ENCODE assay signal across 13 cellular contexts in the genomic region with DNA sequence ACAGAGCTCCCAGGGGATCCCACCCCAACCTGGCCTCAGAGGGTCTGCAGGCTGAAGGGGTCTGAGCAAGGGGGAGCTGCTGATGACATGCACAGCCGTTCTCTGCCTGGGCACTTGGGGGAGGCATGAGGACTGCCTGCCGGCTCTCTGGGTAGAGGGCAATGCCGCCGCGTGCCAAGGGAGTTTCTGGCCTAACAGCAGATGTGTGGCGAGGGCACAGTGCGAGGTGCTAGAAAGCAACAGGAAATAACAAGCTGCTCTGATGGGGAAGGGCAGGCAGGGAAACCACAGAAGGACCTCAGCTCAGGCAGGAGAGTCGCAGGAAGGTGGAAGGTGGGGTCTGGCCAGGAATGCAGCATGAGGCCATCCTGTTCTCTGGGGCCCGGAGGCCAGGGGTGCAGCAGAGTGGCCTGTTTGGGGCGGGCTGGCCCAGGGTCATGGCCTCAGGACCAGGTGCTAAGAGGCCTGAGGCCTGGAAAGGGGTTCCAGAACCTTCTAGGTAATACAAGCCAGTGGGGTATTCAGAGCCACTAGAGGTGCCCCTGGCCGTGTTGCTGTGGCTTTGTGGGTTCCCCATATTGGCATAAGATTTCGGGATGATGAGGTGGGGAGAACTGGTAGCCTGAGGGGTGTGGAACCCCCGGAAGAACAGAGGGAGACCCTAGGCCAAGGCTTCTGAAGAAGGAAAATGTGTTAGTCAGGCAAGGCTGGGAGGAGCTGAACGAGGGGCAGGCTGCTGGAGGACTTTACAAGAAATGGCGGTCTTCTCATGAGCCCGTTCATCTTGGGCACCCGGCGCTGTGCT. TPM values are rescaled to one million over a fixed set of nuclear protein-coding genes. Genes with fewer than 3 reads are reported as not detected.
DNase-seq lines count a peak whose midpoint lies in the region; ATAC-seq, FAIRE-seq and TF ChIP-seq lines count a peak whose summit lies in the region.
"Had no signal": no experiment of that assay in that cellular context is flagged by ENCODE, and none has a peak within 500 bp of the region (broad histone marks: within the 10 kb centered on the region; RNA-seq: fewer than 3 reads in every experiment).

No MANE protein-coding gene starts in this region.

- H2AK5ac ChIP-seq in neuronal stem cell (ENCODE audit: low read depth, low read length), result no peak overlapping the region

- H3K4ac ChIP-seq in neuronal stem cell (ENCODE audit: low read length), result no peak overlapping the region

- H2BK12ac ChIP-seq in neuronal stem cell (ENCODE audit: low read length), result no peak overlapping the region

- no peak overlapping the region for H4K8ac ChIP-seq in neuronal stem cell (ENCODE audit: low read depth, low read length)

- TF ChIP-seq POLR2A in HepG2 (IDR thresholded peaks at IDR 0.05; ENCODE audit: insufficient read depth in 1 of 2, low read depth in 2 of 2, low read length in 2 of 2), result no peak

- H3K27ac ChIP-seq in SJSA1 (peak overlapping the region; percentile 62), neuronal stem cell (replicated peaks; ENCODE audit: low read length) (peak overlapping the region; percentile 23), HepG2 (ENCODE audit: extremely low read length, insufficient read depth, low read length) (no peak overlapping the region)
- H3K27ac ChIP-seq: hepatocyte, thoracic aorta had no signal

- intact Hi-C loops in HepG2 (cut with micrococcal nuclease; ENCODE audit: unreplicated experiment), result no loop called here

- peaks cover 10% of the 10 kb centered on the region for H3K9me3 ChIP-seq in SJSA1 (replicated peaks)
- H3K9me3 ChIP-seq in neuronal stem cell (replicated peaks in 1 of 2; ENCODE audit: control insufficient read depth in 2 of 2, insufficient read depth in 1 of 2, low read depth in 1 of 2, low read length in 2 of 2), result peaks cover 14 to 26% of the 10 kb centered on the region in 2 donors
- H3K9me3 ChIP-seq in HepG2 (ENCODE audit: low read length), result peaks cover 5% of the 10 kb centered on the region; the same call in 1 of the 2 replicates

- POLR2A ChIA-PET in HepG2 (lab: Yijun Ruan, JAX), result no interaction called here

- TF ChIP-seq EP300 in HepG2 (IDR thresholded peaks at IDR 0.05; ENCODE audit: low read depth in 2 of 2, low read length in 2 of 2) (no peak), HepG2 (CRISPR knock-in tag; IDR thresholded peaks at IDR 0.05; ENCODE audit: borderline replicate concordance) (no peak)

- H3K9ac ChIP-seq in neuronal stem cell (ENCODE audit: low read depth, low read length, poor library complexity) (peak overlapping the region; percentile 63), HepG2 (ENCODE audit: insufficient read depth, low read depth, low read length) (no peak overlapping the region)

- no peaks in the 10 kb centered on the region for H3K36me3 Mint-ChIP-seq in activated CD8-positive, alpha-beta memory T cell treated with anti-CD3 and anti-CD28 coated beads, Interleukin-2, amount 10 ng/mL, durations not matched to agents 7 days and 5 days

- H3K9me3 Mint-ChIP-seq in activated CD8-positive, alpha-beta memory T cell treated with anti-CD3 and anti-CD28 coated beads, Interleukin-2, amount 10 ng/mL, durations not matched to agents 7 days and 5 days (ENCODE audit: low read depth), result no peaks in the 10 kb centered on the region

- in situ Hi-C loops in HepG2 (cut with HindIII; ENCODE audit: extremely low pct_ligation_motif_present, low pct_unique_long_range_greater_than_20kb), result no loop called here

- H3K4me3 ChIP-seq in SJSA1 (no peak overlapping the region), neuronal stem cell (ENCODE audit: low read length in 2 of 2) (peak overlapping the region in 1 of 2 donors; percentile 27), HepG2 (replicated peaks in 1 of 3; ENCODE audit: insufficient read depth in 1 of 3, low read depth in 2 of 3, low read length in 3 of 3) (no peak overlapping the region)
- H3K4me3 ChIP-seq: hepatocyte, thoracic aorta had no signal

- no TSS peak for BruUV-seq in HepG2 (replicated peaks; lab: Mats Ljungman, UMichigan)

- no peak overlapping the region for H4K91ac ChIP-seq in neuronal stem cell (ENCODE audit: low read depth, low read length, poor library complexity)

- FAIRE-seq in HepG2 (lab: Jason Lieb, UNC), result no peak
- FAIRE-seq: endometrium had no signal

- H3K27me3 ChIP-seq in SJSA1 (replicated peaks) (no peaks in the 10 kb centered on the region), neuronal stem cell (ENCODE audit: control insufficient read depth in 3 of 3, insufficient read depth in 3 of 3, low read depth in 1 of 3, low read length in 3 of 3) (no peaks in the 10 kb centered on the region), HepG2 (ENCODE audit: control insufficient read depth in 1 of 2, insufficient read depth in 2 of 2, low read length in 2 of 2) (peaks cover 2 to 15% of the 10 kb centered on the region in 2 experiments; a peak in 4 of 5 replicates)
- H3K27me3 ChIP-seq: hepatocyte had no signal

- TF ChIP-seq RAD21 in HepG2 (CRISPR knock-in tag; IDR thresholded peaks at IDR 0.05), result no peak

- ATAC-seq in activated CD8-positive, alpha-beta memory T cell treated with anti-CD3 and anti-CD28 coated beads, Interleukin-2, amount 10 ng/mL, durations not matched to agents 7 days and 5 days, result peak; percentile 56
- ATAC-seq in GM21515 (IDR thresholded peaks at IDR 0.05; ENCODE audit: unreplicated experiment) (no peak), HepG2 (no peak), HG02678 (IDR thresholded peaks at IDR 0.05; ENCODE audit: unreplicated experiment) (no peak)

- H3K18ac ChIP-seq in neuronal stem cell (ENCODE audit: low read length), result peak overlapping the region; percentile 77

- peak; percentile 48 for DNase-seq in activated CD8-positive, alpha-beta memory T cell treated with anti-CD3 and anti-CD28 coated beads, Interleukin-2, amount 10 ng/mL, durations not matched to agents 7 days and 5 days
- no peak for DNase-seq in activated CD8-positive, alpha-beta memory T cell treated with anti-CD3 and anti-CD28 coated beads for 24 hours
- DNase-seq in SJSA1 (ENCODE audit: low read depth in 1 of 2, low spot score in 2 of 2) (no peak), neuronal stem cell (ENCODE audit: low spot score) (no peak), HepG2 (ENCODE audit: low spot score) (no peak)
- DNase-seq in central memory CD4-positive, alpha-beta T cell, result peak; percentile 36
- DNase-seq: NCI-H226 had no signal

- peaks cover 53% of the 10 kb centered on the region for H3K79me1 ChIP-seq in neuronal stem cell (ENCODE audit: low read depth, low read length)

- no peak for TF ChIP-seq CTCF in HepG2 (CRISPR knock-in tag; IDR thresholded peaks at IDR 0.05)

- H3K4me3 Mint-ChIP-seq in activated CD8-positive, alpha-beta memory T cell treated with anti-CD3 and anti-CD28 coated beads, Interleukin-2, amount 10 ng/mL, durations not matched to agents 7 days and 5 days, result no peak overlapping the region
- H3K4me3 Mint-ChIP-seq: mesothelial cell of epicardium had no signal

- peaks cover 8% of the 10 kb centered on the region for H3K4me1 Mint-ChIP-seq in activated CD8-positive, alpha-beta memory T cell treated with anti-CD3 and anti-CD28 coated beads, Interleukin-2, amount 10 ng/mL, durations not matched to agents 7 days and 5 days

- H2BK5ac ChIP-seq in neuronal stem cell (ENCODE audit: low read length), result no peak overlapping the region

- WGBS in neuronal stem cell (ENCODE audit: extremely low coverage in 2 of 2, insufficient read length in 2 of 2, insufficient replicate concordance in 1 of 2), 2 donors, result no CpG with 5 or more reads among the region's 18 CpGs
- WGBS in HepG2 (ENCODE audit: low lambda C conversion rate), result 61% methylated on average over 15 of the region's 18 CpGs

- CTCF ChIA-PET in activated CD8-positive, alpha-beta memory T cell treated with anti-CD3 and anti-CD28 coated beads, Interleukin-2, amount 10 ng/mL, durations not matched to agents 7 days and 5 days (lab: Charles Lee), result interaction anchor here (1.0 to 3.0 kb wide), 4 partner anchors 11 to 40 kb away, joined by 3 to 10 read pairs (median 4); no protein-coding TSS in a partner anchor
- CTCF ChIA-PET in HepG2 (lab: Yijun Ruan, JAX; ENCODE audit: low intra/inter-chr PET ratio, low total read pairs), result no interaction called here

- peaks cover 30% of the 10 kb centered on the region for H3K4me1 ChIP-seq in SJSA1 (replicated peaks)
- H3K4me1 ChIP-seq in neuronal stem cell (ENCODE audit: control insufficient read depth in 2 of 2, insufficient read depth in 1 of 2, low read depth in 1 of 2, low read length in 2 of 2), result peaks cover 0 to 8% of the 10 kb centered on the region in 2 donors
- H3K4me1 ChIP-seq in HepG2 (ENCODE audit: insufficient read depth, low read length), result no peaks in the 10 kb centered on the region

- H2AFZ ChIP-seq in neuronal stem cell (ENCODE audit: low read length), result no peak overlapping the region
- H2AFZ ChIP-seq in HepG2 (ENCODE audit: low read length), result no peak overlapping the region
- H2AFZ ChIP-seq: hepatocyte had no signal

- H3K79me2 ChIP-seq in HepG2 (ENCODE audit: insufficient read depth, low read length), result no peaks in the 10 kb centered on the region
- H3K79me2 ChIP-seq: hepatocyte had no signal

- no peak overlapping the region for H3K27ac Mint-ChIP-seq in activated CD8-positive, alpha-beta memory T cell treated with anti-CD3 and anti-CD28 coated beads, Interleukin-2, amount 10 ng/mL, durations not matched to agents 7 days and 5 days
- H3K27ac Mint-ChIP-seq: mesothelial cell of epicardium had no signal

- H3K27me3 Mint-ChIP-seq in activated CD8-positive, alpha-beta memory T cell treated with anti-CD3 and anti-CD28 coated beads, Interleukin-2, amount 10 ng/mL, durations not matched to agents 7 days and 5 days, result no peaks in the 10 kb centered on the region

- peak overlapping the region; percentile 47 for H3K14ac ChIP-seq in neuronal stem cell (ENCODE audit: low read length)

- H2BK120ac ChIP-seq in neuronal stem cell (ENCODE audit: low read depth, low read length), result no peak overlapping the region

- no peaks in the 10 kb centered on the region for H4K20me1 ChIP-seq in HepG2 (ENCODE audit: insufficient read depth, low read length)

- no peak overlapping the region for H3K4me2 ChIP-seq in neuronal stem cell (ENCODE audit: insufficient read depth, low read length, poor library complexity, severe bottlenecking)
- H3K4me2 ChIP-seq in HepG2 (ENCODE audit: low read depth, low read length), result no peak overlapping the region
- H3K4me2 ChIP-seq: hepatocyte had no signal

- peak overlapping the region; percentile 34 for H3K23ac ChIP-seq in neuronal stem cell (ENCODE audit: low read depth, low read length, poor library complexity)

- no peak overlapping the region for H2BK15ac ChIP-seq in neuronal stem cell (ENCODE audit: low read length)

- H3K36me3 ChIP-seq in SJSA1 (peaks cover 41% of the 10 kb centered on the region), neuronal stem cell (replicated peaks in 1 of 2; ENCODE audit: control insufficient read depth in 2 of 2, insufficient read depth in 2 of 2, low read length in 2 of 2) (peaks cover 90 to 100% of the 10 kb centered on the region in 2 donors), HepG2 (replicated peaks in 1 of 2; ENCODE audit: control insufficient read depth in 1 of 2, insufficient read depth in 2 of 2, low read length in 2 of 2) (no peaks in the 10 kb centered on the region)

RNA-seq across cellular contexts. Expression of a gene that starts 41.2 kb away (rescaled TPM):
- total RNA-seq in activated CD8-positive, alpha-beta memory T cell treated with anti-CD3 and anti-CD28 coated beads, Interleukin-2, amount 10 ng/mL, durations not matched to agents 7 days and 5 days, result under 1 TPM in 1 of 2 experiments, not detected in 1; 0.28 TPM
- total RNA-seq in SJSA1 (2014; rRNA removed; shearing (Covaris generic)), result 3.6 and 4.0 TPM in 2 replicates
- 196 TPM for polyA plus RNA-seq in neuronal stem cell (2013, experiment 1 of 2)
- polyA plus RNA-seq in neuronal stem cell (2013, experiment 2 of 2), result 194 TPM
- not detected in 2 replicates for total RNA-seq in HepG2 (2016; rRNA removed; fragmentation: Illumina TruSeq; extraction: Trizol)
- total RNA-seq in HepG2 (2016; cell fraction: cytosol; rRNA removed; fragmentation: Illumina TruSeq; extraction: Trizol; ENCODE audit: low read depth), result not detected in 2 replicates
- total RNA-seq in HepG2 (2016; cell fraction: insoluble cytoplasmic fraction; rRNA removed; fragmentation: Illumina TruSeq; extraction: Trizol), result not detected in 2 replicates
- not detected in 2 replicates for total RNA-seq in HepG2 (2016; cell fraction: membrane; rRNA removed; fragmentation: Illumina TruSeq; extraction: Trizol)
- total RNA-seq in HepG2 (2016; cell fraction: nucleus; rRNA removed; fragmentation: Illumina TruSeq; extraction: Trizol), result not detected in 2 replicates
- not detected in 2 replicates for polyA plus RNA-seq in HepG2 (2011; rRNA removed)
- polyA plus RNA-seq in HepG2 (2011; cell fraction: cytosol; rRNA removed), result not detected in 2 replicates
- not detected in 2 replicates for polyA plus RNA-seq in HepG2 (2011; cell fraction: nucleus; rRNA removed)
- polyA plus RNA-seq in HepG2 (2012), result 0.08 and 0.16 TPM in 2 replicates
- polyA plus RNA-seq in HepG2 (2016; cell fraction: cytosol; fragmentation: Illumina TruSeq; extraction: Trizol; ENCODE audit: low read depth), result not detected in 2 replicates
- not detected in 2 replicates for polyA plus RNA-seq in HepG2 (2016; cell fraction: insoluble cytoplasmic fraction; fragmentation: Illumina TruSeq; extraction: Trizol; ENCODE audit: low read depth)
- not detected in 2 replicates for polyA plus RNA-seq in HepG2 (2016; cell fraction: membrane; fragmentation: Illumina TruSeq; extraction: Trizol; ENCODE audit: low read depth)
- not detected in 2 replicates for polyA plus RNA-seq in HepG2 (2016; cell fraction: nucleus; fragmentation: Illumina TruSeq; extraction: Trizol; ENCODE audit: insufficient read depth, low read depth)
- 0.02 TPM in 1 of 2 replicates, not detected in the other for polyA minus RNA-seq in HepG2 (2011; rRNA and poly(A)+ RNA removed; ENCODE audit: low replicate concordance)
- not detected in 2 replicates for polyA minus RNA-seq in HepG2 (2011; cell fraction: cytosol; rRNA and poly(A)+ RNA removed)
- polyA minus RNA-seq in HepG2 (2011; cell fraction: nucleus; rRNA and poly(A)+ RNA removed), result not detected in 2 replicates

Comparison
In these comparisons a context has a peak if more than half of its experiments do, and no peak if none do; other contexts are left out.
1. DNase-seq: peak in activated CD8-positive, alpha-beta memory T cell treated with anti-CD3 and anti-CD28 coated beads, Interleukin-2, amount 10 ng/mL, durations not matched to agents 7 days and 5 days (single experiment) and central memory CD4-positive, alpha-beta T cell (single experiment); none in activated CD8-positive, alpha-beta memory T cell treated with anti-CD3 and anti-CD28 coated beads for 24 hours (single experiment), SJSA1 (0 of 2), neuronal stem cell (single experiment) and HepG2 (single experiment).